Comparison of ENCODE assay signal across 2 cellular contexts in genomic region chr4:13208558-13209193, GRCh38.
A peak's percentile ranks its signal among the peaks of the same experiment; 100 is the strongest.
TF ChIP-seq lines count a peak whose summit lies in the region.

No MANE protein-coding gene starts in this region.

TF ChIP-seq in A549, 52 proteins besides CTCF, POLR2A, EP300 and RAD21 (continued from another document):
- TF ChIP-seq MAFK (IDR thresholded peaks at IDR 0.05; ENCODE audit: partially characterized antibody), result peak; percentile 88

TF ChIP-seq in GM23338, 12 proteins besides CTCF, POLR2A, EP300 and RAD21 (continued from another document):
- TF ChIP-seq ZNF462 (CRISPR knock-in tag; IDR thresholded peaks at IDR 0.05) (no peak), JUNB (IDR thresholded peaks at IDR 0.05; ENCODE audit: unreplicated experiment) (no peak), EZH2 (IDR thresholded peaks at IDR 0.05; ENCODE audit: low read depth, unreplicated experiment) (no peak), ZNF114 (CRISPR knock-in tag; IDR thresholded peaks at IDR 0.05) (no peak)
